ENCODE assay signal across 8 cellular contexts in genomic region chr6:111709615-111710398, GRCh38.
A peak's percentile ranks its signal among the peaks of the same experiment; 100 is the strongest.
DNase-seq lines count a peak whose midpoint lies in the region; ATAC-seq and TF ChIP-seq lines count a peak whose summit lies in the region.

No MANE protein-coding gene starts in this region.

- H3K4me1 Mint-ChIP-seq in progenitor cell of endocrine pancreas (ENCODE audit: low read depth) = peaks cover 16% of the 10 kb centered on the region

- peaks cover 19 to 36% of the 10 kb centered on the region in 2 donors for H3K36me3 Mint-ChIP-seq in activated naive CD4-positive, alpha-beta T cell treated with anti-CD3 and anti-CD28 coated beads, Interleukin-2, amount 50 U/mL, for 72 hours
- H3K36me3 Mint-ChIP-seq in progenitor cell of endocrine pancreas (ENCODE audit: insufficient read depth) = peaks cover 13% of the 10 kb centered on the region

- ATAC-seq in activated naive CD4-positive, alpha-beta T cell treated with anti-CD3 and anti-CD28 coated beads, Interleukin-2, amount 50 U/mL, for 72 hours = peak; percentile 81 to 83

- intact Hi-C loops in posterior vena cava (cut with DNase I) = loop anchor here (5.0 to 10.0 kb wide), 4 partner anchors 165 to 335 kb away; partner anchors contain the start of gene FYN (in 2 of the 2)

- peak; percentile 66 for TF ChIP-seq CTCF in LNCaP clone FGC (IDR thresholded peaks at IDR 0.05; ENCODE audit: control insufficient read depth, extremely low read depth, insufficient read depth)
- peak; percentile 91 for TF ChIP-seq CTCF in progenitor cell of endocrine pancreas (IDR thresholded peaks at IDR 0.05; ENCODE audit: unreplicated experiment)

- H3K27me3 Mint-ChIP-seq in progenitor cell of endocrine pancreas = no peaks in the 10 kb centered on the region

- DNase-seq in GDM1 (lab: John Stamatoyannopoulos, UW) = peak; percentile 33
- peak; percentile 35 for DNase-seq in H4 (ENCODE audit: low spot score)
- peak; percentile 45 for DNase-seq in LNCaP clone FGC (ENCODE audit: low read depth)
- peak; percentile 10 for DNase-seq in SHP77 treated with DMSO at 0.1 percent for 48 hours (lab: John Stamatoyannopoulos, UW)
- peak in 1 of 2 donors; percentile 50 for DNase-seq in activated naive CD4-positive, alpha-beta T cell treated with anti-CD3 and anti-CD28 coated beads, Interleukin-2, amount 50 U/mL, for 72 hours (ENCODE audit: low spot score in 2 of 2)
- peak; percentile 73 for DNase-seq in glomerular visceral epithelial cell (ENCODE audit: extremely low spot score)
- peak; percentile 25 for DNase-seq in progenitor cell of endocrine pancreas (ENCODE audit: low spot score, unreplicated experiment)
- DNase-seq in posterior vena cava (ENCODE audit: low spot score) = no peak

- H3K4me3 ChIP-seq in LNCaP clone FGC (ENCODE audit: low read depth, low read length) = no peak overlapping the region

- no peak overlapping the region for H3K4me3 Mint-ChIP-seq in progenitor cell of endocrine pancreas (ENCODE audit: low read depth)

- H3K27ac Mint-ChIP-seq in activated naive CD4-positive, alpha-beta T cell treated with anti-CD3 and anti-CD28 coated beads, Interleukin-2, amount 50 U/mL, for 72 hours = peak overlapping the region; percentile 86 to 90
- peak overlapping the region; percentile 41 for H3K27ac Mint-ChIP-seq in progenitor cell of endocrine pancreas

- H3K9me3 Mint-ChIP-seq in activated naive CD4-positive, alpha-beta T cell treated with anti-CD3 and anti-CD28 coated beads, Interleukin-2, amount 50 U/mL, for 72 hours = no peaks in the 10 kb centered on the region
- H3K9me3 Mint-ChIP-seq in progenitor cell of endocrine pancreas (ENCODE audit: low read depth) = no peaks in the 10 kb centered on the region
